1 cellular context compared by ENCODE assay signal in genomic region chr1:152768847-152769533, GRCh38.
TF ChIP-seq lines count a peak whose summit lies in the region.

No MANE protein-coding gene starts in this region.

TF ChIP-seq in A549, 52 proteins besides CTCF, POLR2A, EP300 and RAD21:
- TF ChIP-seq SMC3 (IDR thresholded peaks at IDR 0.05) (no peak), CBX8 (IDR thresholded peaks at IDR 0.05) (no peak), JUN (IDR thresholded peaks at IDR 0.05) (no peak), RNF2 (IDR thresholded peaks at IDR 0.05; ENCODE audit: borderline replicate concordance, low read depth) (no peak), ATOH8 (CRISPR knock-in tag; IDR thresholded peaks at IDR 0.05; ENCODE audit: low read depth) (no peak), GATA3 (IDR thresholded peaks at IDR 0.05; ENCODE audit: borderline replicate concordance) (no peak), EHF (CRISPR knock-in tag; IDR thresholded peaks at IDR 0.05) (no peak), HDAC2 (IDR thresholded peaks at IDR 0.05) (no peak), REST (IDR thresholded peaks at IDR 0.05) (no peak), RARB (CRISPR knock-in tag; IDR thresholded peaks at IDR 0.05) (no peak), MAX (IDR thresholded peaks at IDR 0.05) (no peak), ZNF302 (CRISPR knock-in tag; IDR thresholded peaks at IDR 0.05) (no peak), NPAS2 (CRISPR knock-in tag; IDR thresholded peaks at IDR 0.05; ENCODE audit: borderline replicate concordance) (no peak), ZC3H11A (IDR thresholded peaks at IDR 0.05) (no peak), CHD4 (IDR thresholded peaks at IDR 0.05; ENCODE audit: borderline replicate concordance) (no peak), NR3C1 (IDR thresholded peaks at IDR 0.05) (no peak), E2F6 (IDR thresholded peaks at IDR 0.05; ENCODE audit: borderline replicate concordance, low read depth) (no peak), MYC (IDR thresholded peaks at IDR 0.05; ENCODE audit: borderline replicate concordance, low read length) (no peak), FOSB (CRISPR knock-in tag; IDR thresholded peaks at IDR 0.05) (no peak)
TF ChIP-seq in A549: peak in this region for 0.
